In genomic region chr22:44383071-44383575, GRCh38 we compare ENCODE assay signal across 23 cellular contexts.
"Had no signal": no experiment of that assay in that cellular context is flagged by ENCODE, and none has a peak within 500 bp of the region (broad histone marks: within the 10 kb centered on the region; RNA-seq: fewer than 3 reads in every experiment).

No MANE protein-coding gene starts in this region.

- H3K4me3 Mint-ChIP-seq: activated CD8-positive, alpha-beta T cell treated with anti-CD3 and anti-CD28 coated beads for 36 hours; activated naive CD8-positive, alpha-beta T cell treated with anti-CD3 and anti-CD28 coated beads for 36 hours; activated T-helper 17 cell treated with anti-CD3 and anti-CD28 coated beads, Interleukin-2, amount 50 U/mL, for 72 hours; effector memory CD8-positive, alpha-beta T cell; memory B cell; naive thymus-derived CD4-positive, alpha-beta T cell; stimulated activated effector memory CD8-positive, alpha-beta T cell treated with anti-CD3 and anti-CD28 coated beads, Interleukin-12 subunit alpha, Interleukin-12 subunit beta, amount 100 ng/mL, for 72 hours had no signal

- H3K27me3 ChIP-seq: upper lobe of left lung had no signal

- DNase-seq: activated CD4-positive, alpha-beta T cell treated with anti-CD3 and anti-CD28 coated beads for 48 hours; activated CD4-positive, CD25-positive, alpha-beta regulatory T cell; activated CD8-positive, alpha-beta T cell treated with anti-CD3 and anti-CD28 coated beads for 36 hours; activated naive CD4-positive, alpha-beta T cell; activated naive CD8-positive, alpha-beta T cell treated with anti-CD3 and anti-CD28 coated beads for 36 hours; activated T-cell treated with anti-CD3 and anti-CD28 coated beads, Interleukin-2, amount 50 U/mL, for 1 hour; amniotic stem cell; caudate nucleus; effector memory CD8-positive, alpha-beta T cell; hypothalamus; islet precursor cell; naive thymus-derived CD4-positive, alpha-beta T cell; occipital lobe; small intestine; stimulated activated CD4-positive, alpha-beta T cell treated with anti-CD3 and anti-CD28 coated beads, Interleukin-4, amount 100 ng/mL, for 24 hours; T-helper 1 cell; T-helper 9 cell; upper lobe of left lung had no signal

- H3K36me3 ChIP-seq: thoracic aorta, upper lobe of left lung had no signal

- H3K4me1 ChIP-seq: upper lobe of left lung had no signal

- H3K9me3 ChIP-seq: thoracic aorta had no signal

- H3K27ac Mint-ChIP-seq: activated CD8-positive, alpha-beta T cell treated with anti-CD3 and anti-CD28 coated beads for 36 hours; activated naive CD8-positive, alpha-beta T cell treated with anti-CD3 and anti-CD28 coated beads for 36 hours; activated T-helper 17 cell treated with anti-CD3 and anti-CD28 coated beads, Interleukin-2, amount 50 U/mL, for 72 hours; effector memory CD8-positive, alpha-beta T cell; memory B cell; progenitor cell of endocrine pancreas; stimulated activated effector memory CD8-positive, alpha-beta T cell treated with anti-CD3 and anti-CD28 coated beads, Interleukin-12 subunit alpha, Interleukin-12 subunit beta, amount 100 ng/mL, for 72 hours had no signal

- H3K36me3 Mint-ChIP-seq: memory B cell; naive thymus-derived CD4-positive, alpha-beta T cell; stimulated activated effector memory CD8-positive, alpha-beta T cell treated with anti-CD3 and anti-CD28 coated beads, Interleukin-12 subunit alpha, Interleukin-12 subunit beta, amount 100 ng/mL, for 72 hours had no signal

- H3K27ac ChIP-seq: thoracic aorta, upper lobe of left lung had no signal

- H3K4me3 ChIP-seq: thoracic aorta, upper lobe of left lung had no signal

- ATAC-seq: activated CD8-positive, alpha-beta T cell treated with anti-CD3 and anti-CD28 coated beads for 36 hours; activated T-helper 17 cell treated with anti-CD3 and anti-CD28 coated beads, Interleukin-2, amount 50 U/mL, for 72 hours; effector memory CD8-positive, alpha-beta T cell; naive thymus-derived CD4-positive, alpha-beta T cell; stimulated activated effector memory CD8-positive, alpha-beta T cell treated with anti-CD3 and anti-CD28 coated beads, Interleukin-12 subunit alpha, Interleukin-12 subunit beta, amount 100 ng/mL, for 72 hours had no signal

- H3K4me1 Mint-ChIP-seq: activated naive CD8-positive, alpha-beta T cell treated with anti-CD3 and anti-CD28 coated beads for 36 hours; activated T-helper 17 cell treated with anti-CD3 and anti-CD28 coated beads, Interleukin-2, amount 50 U/mL, for 72 hours; memory B cell; naive thymus-derived CD4-positive, alpha-beta T cell had no signal
